In the genomic region with DNA sequence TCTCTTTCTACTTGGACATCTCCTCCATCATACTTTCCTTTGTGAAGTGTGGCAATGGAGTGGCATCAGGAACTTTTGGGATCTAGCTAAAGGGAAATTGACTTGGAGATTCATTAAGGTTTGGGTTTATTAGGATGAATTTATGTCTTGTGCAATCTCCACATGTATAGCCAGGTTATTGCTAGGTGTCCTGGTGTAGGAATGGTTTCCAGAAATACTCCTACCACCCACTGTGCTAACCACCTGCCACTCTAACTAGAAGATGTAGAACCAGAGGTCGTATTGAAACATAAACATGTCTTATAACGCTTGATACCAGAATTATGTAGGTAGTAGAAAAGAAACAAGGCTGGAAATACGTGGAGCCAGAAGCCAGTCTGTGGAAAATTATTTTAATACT, we compare ENCODE assay signal across 14 cellular contexts. TPM values are rescaled to one million over a fixed set of nuclear protein-coding genes. Genes with fewer than 3 reads are reported as not detected.
DNase-seq lines count a peak whose midpoint lies in the region; ATAC-seq and TF ChIP-seq lines count a peak whose summit lies in the region.
"Had no signal": no experiment of that assay in that cellular context is flagged by ENCODE, and none has a peak within 500 bp of the region (broad histone marks: within the 10 kb centered on the region; RNA-seq: fewer than 3 reads in every experiment).

No MANE protein-coding gene starts in this region.

- no peak for TF ChIP-seq CTCF in GM13977 (IDR thresholded peaks at IDR 0.05; ENCODE audit: extremely low read depth, insufficient read depth, missing control alignments)

- DNase-seq in NCI-H1694 treated with DMSO at 0.1 percent for 48 hours (lab: John Stamatoyannopoulos, UW): peak; percentile 73
- DNase-seq in NCI-H1694 (lab: John Stamatoyannopoulos, UW): no peak
- DNase-seq in G401 (ENCODE audit: low spot score): peak; percentile 94
- DNase-seq in NCI-H69 (lab: John Stamatoyannopoulos, UW): peak; percentile 13
- DNase-seq in cerebellum (ENCODE audit: low spot score): peak; percentile 71
- DNase-seq in activated gamma-delta T cell (lab: John Stamatoyannopoulos, UW): no peak
- DNase-seq in GM13977 (ENCODE audit: low spot score): no peak
- DNase-seq: 8988T; CD4-positive, alpha-beta memory T cell; DMS153; DMS79; GF-D8; GM23248 had no signal

- no peak for ATAC-seq in HG02840 (IDR thresholded peaks at IDR 0.05; ENCODE audit: low FRiP score, unreplicated experiment)

- in situ Hi-C loops in G401 (cut with HindIII; ENCODE audit: low sequenced_read_pairs): no loop called here
- in situ Hi-C loops in GM13977 (cut with MboI; ENCODE audit: low pct_unique_long_range_greater_than_20kb, low sequenced_read_pairs, unreplicated experiment): loop anchor here (25.0 kb wide), 2 partner anchors 454 to 629 kb away; no protein-coding TSS in a partner anchor

RNA-seq across cellular contexts. Expression of a gene that starts 38.1 kb away (rescaled TPM):
- 32.6 and 37.9 TPM in 2 replicates for total RNA-seq in G401 (2014; rRNA removed; shearing (Covaris generic))
- total RNA-seq in cerebellum: 31.7 TPM

Comparison
In these comparisons a context has a peak if more than half of its experiments do, and no peak if none do; other contexts are left out.
1. DNase-seq: peak in NCI-H1694 treated with DMSO at 0.1 percent for 48 hours (single experiment), G401 (single experiment), NCI-H69 (single experiment) and cerebellum (single experiment); none in NCI-H1694 (single experiment), activated gamma-delta T cell (single experiment) and GM13977 (single experiment).